ENCODE assay signal across 1 cellular context in genomic region chr17:75693500-75694481, GRCh38.
TF ChIP-seq lines count a peak whose summit lies in the region.

No MANE protein-coding gene starts in this region.

TF ChIP-seq in SK-N-SH, 30 proteins besides CTCF, POLR2A, EP300 and RAD21 (continued from another document):
- peak; percentile 99 for TF ChIP-seq NFIC (IDR thresholded peaks at IDR 0.05; ENCODE audit: borderline replicate concordance)
- TF ChIP-seq PBX3 (IDR thresholded peaks at IDR 0.05): peak; percentile 92
- peak; percentile 87 for TF ChIP-seq ZBTB33 (IDR thresholded peaks at IDR 0.05; ENCODE audit: borderline replicate concordance, low read depth)
- no peak for TF ChIP-seq NRF1 (IDR thresholded peaks at IDR 0.05; ENCODE audit: low read depth, low read length)
- peak; percentile 72 for TF ChIP-seq REST (IDR thresholded peaks at IDR 0.05; ENCODE audit: low read depth, low read length)
- no peak for TF ChIP-seq RFX5 (IDR thresholded peaks at IDR 0.05; ENCODE audit: low read length)
- TF ChIP-seq RXRA (IDR thresholded peaks at IDR 0.05; ENCODE audit: borderline replicate concordance, low read depth): peak; percentile 98
- no peak for TF ChIP-seq USF2 (IDR thresholded peaks at IDR 0.05; ENCODE audit: borderline replicate concordance, low read depth, low read length)
- TF ChIP-seq IRF3 (IDR thresholded peaks at IDR 0.05; ENCODE audit: low read depth, low read length): no peak
- 0 out of 2 replicates have a peak, but pooled peaks have one; percentile 47 for TF ChIP-seq GABPA (IDR thresholded peaks at IDR 0.05; ENCODE audit: low read depth)
- no peak for TF ChIP-seq FOXJ3 (CRISPR knock-in tag; IDR thresholded peaks at IDR 0.05)
- TF ChIP-seq SMC3 (IDR thresholded peaks at IDR 0.05; ENCODE audit: low read depth, low read length): peak; percentile 16; the same call in 1 of the 2 replicates
- no peak for TF ChIP-seq EZH2phosphoT487 (IDR thresholded peaks at IDR 0.05; ENCODE audit: borderline replicate concordance, low read depth)
- TF ChIP-seq TCF12 (IDR thresholded peaks at IDR 0.05): peak; percentile 94
- peak; percentile 91 for TF ChIP-seq CHD2 (IDR thresholded peaks at IDR 0.05; ENCODE audit: low read length, partially characterized antibody)
- peak; percentile 26; the same call in 1 of the 2 replicates for TF ChIP-seq TAF1 (IDR thresholded peaks at IDR 0.05; ENCODE audit: borderline replicate concordance, low read depth, low read length)
- peak; percentile 77 for TF ChIP-seq FOSL2 (IDR thresholded peaks at IDR 0.05; ENCODE audit: borderline replicate concordance, low read depth)
- TF ChIP-seq ELF1 (IDR thresholded peaks at IDR 0.05): no peak
- TF ChIP-seq MEF2A (IDR thresholded peaks at IDR 0.05; ENCODE audit: borderline replicate concordance, low read depth): peak; percentile 7; the same call in 1 of the 2 replicates
- peak; percentile 11 for TF ChIP-seq YY1 (IDR thresholded peaks at IDR 0.05; ENCODE audit: low read depth)
